ENCODE assay signal across 8 cellular contexts in genomic region chr2:237968048-237968862, GRCh38. TPM values are rescaled to one million over a fixed set of nuclear protein-coding genes. Genes with fewer than 3 reads are reported as not detected.
DNase-seq lines count a peak whose midpoint lies in the region; ATAC-seq, FAIRE-seq and TF ChIP-seq lines count a peak whose summit lies in the region.

No MANE protein-coding gene starts in this region.

- POLR2A ChIA-PET in GM12878 (lab: Charles Lee) = interaction anchor here (0.6 to 1.7 kb wide), 6 partner anchors 8 to 141 kb away, joined by 3 to 9 read pairs (median 4); no protein-coding TSS in a partner anchor

- TF ChIP-seq POLR2A in GM12878 (IDR thresholded peaks at IDR 0.05; ENCODE audit: low read depth, low read length) = no peak; the same call in 1 of the 2 replicates

- RAD21 ChIA-PET in GM12878 (lab: Charles Lee; ENCODE audit: unreplicated experiment) = interaction anchor here (0.5 to 4.1 kb wide), 18 partner anchors 8 to 297 kb away, joined by 3 to 28 read pairs (median 4); partner anchors contain the start of gene SCLY

- intact Hi-C loops in GM12878 (cut with micrococcal nuclease; ENCODE audit: unreplicated experiment) = loop anchor here (1.0 to 5.0 kb wide), 3 partner anchors 94 to 295 kb away; partner anchors contain the start of gene SCLY

- peaks cover 19% of the 10 kb centered on the region for H3K4me1 ChIP-seq in GM12878 (ENCODE audit: control insufficient read depth, insufficient read depth, low read length)

- H3K4me3 ChIP-seq in SK-N-MC (peak overlapping the region; percentile 89), GM12878 (peak overlapping the region; percentile 76), skeletal muscle cell (ENCODE audit: low read depth, low read length) (peak overlapping the region; percentile 80)

- peak overlapping the region; percentile 99 for H3K4me2 ChIP-seq in GM12878 (ENCODE audit: control insufficient read depth, insufficient read depth)

- peaks cover 3% of the 10 kb centered on the region; the same call in 1 of the 2 replicates for H3K36me3 ChIP-seq in SK-N-MC (ENCODE audit: insufficient read depth, low read length)
- H3K36me3 ChIP-seq in GM12878 (ENCODE audit: control insufficient read depth in 2 of 2, insufficient read depth in 2 of 2, low read length in 1 of 2) = no peaks in the 10 kb centered on the region; a peak in 1 of 4 replicates

- peak overlapping the region; percentile 41 for H2AFZ ChIP-seq in GM12878 (ENCODE audit: control insufficient read depth, low read depth, low read length)

- SMC1A ChIA-PET in GM12878 (lab: Charles Lee; ENCODE audit: uncharacterized antibody, unreplicated experiment) = interaction anchor here (0.6 to 4.0 kb wide), 23 partner anchors 13 to 659 kb away, joined by 3 to 28 read pairs (median 4); no protein-coding TSS in a partner anchor

- no peak overlapping the region for H3K27ac ChIP-seq in SK-N-MC
- H3K27ac ChIP-seq in GM12878 (ENCODE audit: control insufficient read depth, insufficient read depth) = peak overlapping the region; percentile 17; the same call in 1 of the 2 replicates

- peak; percentile 20 for DNase-seq in activated CD4-positive, CD25-positive, alpha-beta regulatory T cell treated with anti-CD3 and anti-CD28 coated beads, Interleukin-2, amount 50 U/mL, for 16 hours (ENCODE audit: low read depth, low spot score)
- DNase-seq in activated CD4-positive, CD25-positive, alpha-beta regulatory T cell treated with anti-CD3 and anti-CD28 coated beads, Interleukin-2, amount 50 U/mL, for 72 hours = no peak
- no peak for DNase-seq in SK-N-MC (ENCODE audit: low read depth, low spot score)
- DNase-seq in GM12878 (ENCODE audit: low read depth, low spot score) = peak; percentile 82
- peak in 33 of 51 donors; percentile 8 to 75 (median 34) for DNase-seq in hypothalamus (lab: John Stamatoyannopoulos, UW)
- peak; percentile 47 for DNase-seq in skeletal muscle cell (ENCODE audit: low read depth)
- no peak for DNase-seq in HT-29 (ENCODE audit: low spot score)

- H3K9me3 ChIP-seq in SK-N-MC (ENCODE audit: low read depth, low read length) (no peaks in the 10 kb centered on the region), GM12878 (replicated peaks; ENCODE audit: control insufficient read depth, insufficient read depth, low read length) (no peaks in the 10 kb centered on the region)

- H4K20me1 ChIP-seq in GM12878 (ENCODE audit: control insufficient read depth, insufficient read depth) = no peaks in the 10 kb centered on the region

- FAIRE-seq in GM12878 (lab: Jason Lieb, UNC) = peak; percentile 91

- CTCF ChIA-PET in GM12878 (lab: Yijun Ruan, JAX) = interaction anchor here (0.6 to 4.4 kb wide), 27 partner anchors 19 to 419 kb away, joined by 3 to 41 read pairs (median 4); partner anchors contain the start of genes KLHL30 and SCLY

- TF ChIP-seq CTCF in GM12878 (IDR thresholded peaks at IDR 0.05 in 2 of 3, conservative IDR thresholded peaks at IDR 0.05 in 1 of 3; ENCODE audit: control insufficient read depth in 2 of 3, extremely low read depth in 1 of 3, insufficient read depth in 1 of 3, low read depth in 3 of 3, low read length in 3 of 3) = peak; percentile 35 to 83 (median 47); a peak in 4 of 6 replicates

- BruUV-seq in GM12878 (replicated peaks; lab: Mats Ljungman, UMichigan) = TSS peak; percentile 54

- TF ChIP-seq EP300 in GM12878 (IDR thresholded peaks at IDR 0.05; ENCODE audit: borderline replicate concordance in 1 of 2, control insufficient read depth in 1 of 2, low read depth in 2 of 2, low read length in 2 of 2) = no peak

- no peaks in the 10 kb centered on the region; a peak in 1 of 4 replicates for H3K27me3 ChIP-seq in GM12878 (replicated peaks in 1 of 2; ENCODE audit: control insufficient read depth in 2 of 2, insufficient read depth in 2 of 2, low read length in 1 of 2)

- in situ Hi-C loops in GM12878 (cut with MboI) = no loop called here

- 18% methylated on average over 11 of the region's 11 CpGs for WGBS in GM12878 (ENCODE audit: insufficient coverage, insufficient replicate concordance, low lambda C conversion rate, missing lambda C conversion rate)

- ATAC-seq in HG03108 (IDR thresholded peaks at IDR 0.05; ENCODE audit: unreplicated experiment) (peak; percentile 39), GM12878 (peak; percentile 76)

- peak overlapping the region; percentile 83 for H3K9ac ChIP-seq in SK-N-MC (ENCODE audit: insufficient read length)
- H3K9ac ChIP-seq in GM12878 (ENCODE audit: control insufficient read depth, insufficient read depth, low read length) = peak overlapping the region; percentile 78

- TF ChIP-seq RAD21 in GM12878 (IDR thresholded peaks at IDR 0.05; ENCODE audit: insufficient read depth, low read depth, low read length) = peak; percentile 69

- H3K79me2 ChIP-seq in GM12878 (ENCODE audit: control insufficient read depth, insufficient read depth, low read length) = peaks cover 27% of the 10 kb centered on the region

TF ChIP-seq in GM12878, 131 proteins besides CTCF, POLR2A, EP300 and RAD21 (continues in another document):
- TF ChIP-seq ZNF24 (IDR thresholded peaks at IDR 0.05) (no peak), NBN (IDR thresholded peaks at IDR 0.05) (0 out of 2 replicates have a peak, but pooled peaks have one; percentile 26), NR2F1 (conservative IDR thresholded peaks at IDR 0.05) (no peak), SREBF2 (IDR thresholded peaks at IDR 0.05; ENCODE audit: low read length) (no peak), CBFB (IDR thresholded peaks at IDR 0.05; ENCODE audit: low read depth) (no peak), BCL11A (IDR thresholded peaks at IDR 0.05; ENCODE audit: low read depth, low read length) (no peak), MAX (IDR thresholded peaks at IDR 0.05; ENCODE audit: low read depth, low read length) (no peak), SUZ12 (IDR thresholded peaks at IDR 0.05; ENCODE audit: unreplicated experiment) (no peak), YY1 (IDR thresholded peaks at IDR 0.05; ENCODE audit: low read depth, low read length) (no peak), ZBTB40 (IDR thresholded peaks at IDR 0.05; ENCODE audit: borderline replicate concordance) (peak; percentile 15; the same call in 1 of the 2 replicates), CBX5 (IDR thresholded peaks at IDR 0.05; ENCODE audit: low read depth) (no peak)

RNA-seq across cellular contexts. Expression of gene UBE2F, which starts 1.4 kb away (rescaled TPM):
- 24.5 and 32.9 TPM in 2 replicates for total RNA-seq in GM12878 (2013; cell fraction: nucleolus; rRNA removed)
- 18.2 and 26.3 TPM in 2 replicates for total RNA-seq in GM12878 (2014; rRNA removed)
- total RNA-seq in GM12878 (2014; rRNA removed; fragmentation: Illumina TruSeq; extraction: Trizol) = 28.0 and 30.3 TPM in 2 replicates
- total RNA-seq in GM12878 (2021) = 26.1 and 27.7 TPM in 2 replicates
- polyA plus RNA-seq in GM12878 (2011; ENCODE audit: low read depth) = 12.6 TPM
- 56.6 and 59.8 TPM in 2 replicates for polyA plus RNA-seq in GM12878 (2011; rRNA removed)
- 33.5 and 49.0 TPM in 2 replicates for polyA plus RNA-seq in GM12878 (2011; cell fraction: cytosol; rRNA removed)
- 16.7 and 18.0 TPM in 2 replicates for polyA plus RNA-seq in GM12878 (2011; cell fraction: nucleus; rRNA removed)
- 13.1 and 16.0 TPM in 2 replicates for polyA plus RNA-seq in GM12878 (2012)
- polyA plus RNA-seq in GM12878 (2014; fragmentation: Illumina TruSeq; extraction: Trizol) = 47.6 and 53.7 TPM in 2 replicates
- polyA plus RNA-seq in GM12878 (2014; fragmentation: Nextera tagmentation; extraction: Ambion mirVana) = 10 to 100 TPM; 12.3 to 21.9 TPM
- polyA plus RNA-seq in GM12878 (2014; rRNA removed) = 34.9 and 39.9 TPM in 2 replicates
- polyA plus RNA-seq in GM12878 (2016; fragmentation: Nextera tagmentation; extraction: Ambion mirVana) = 10 to 100 TPM; 58.1 to 64.4 TPM
- 15.0 and 19.3 TPM in 2 replicates for polyA minus RNA-seq in GM12878 (2011; rRNA and poly(A)+ RNA removed)
- 6.4 and 13.5 TPM in 2 replicates for polyA minus RNA-seq in GM12878 (2011; cell fraction: cytosol; rRNA and poly(A)+ RNA removed)
- polyA minus RNA-seq in GM12878 (2011; cell fraction: nucleus; rRNA and poly(A)+ RNA removed) = 12.8 and 21.8 TPM in 2 replicates
- total RNA-seq in HT-29 (2014; rRNA removed; shearing (Covaris generic)) = 35.7 and 40.1 TPM in 2 replicates

Comparison
In these comparisons a context has a peak if more than half of its experiments do, and no peak if none do; other contexts are left out.
1. DNase-seq: peak in activated CD4-positive, CD25-positive, alpha-beta regulatory T cell treated with anti-CD3 and anti-CD28 coated beads, Interleukin-2, amount 50 U/mL, for 16 hours (single experiment), GM12878 (single experiment), hypothalamus (33 of 51) and skeletal muscle cell (single experiment); none in activated CD4-positive, CD25-positive, alpha-beta regulatory T cell treated with anti-CD3 and anti-CD28 coated beads, Interleukin-2, amount 50 U/mL, for 72 hours (single experiment), SK-N-MC (single experiment) and HT-29 (single experiment).
2. Peak in every context shown above with its lines, with median percentiles within 50 percentile points of each other: H3K4me3 ChIP-seq.